10 cellular contexts compared by ENCODE assay signal in the genomic region with DNA sequence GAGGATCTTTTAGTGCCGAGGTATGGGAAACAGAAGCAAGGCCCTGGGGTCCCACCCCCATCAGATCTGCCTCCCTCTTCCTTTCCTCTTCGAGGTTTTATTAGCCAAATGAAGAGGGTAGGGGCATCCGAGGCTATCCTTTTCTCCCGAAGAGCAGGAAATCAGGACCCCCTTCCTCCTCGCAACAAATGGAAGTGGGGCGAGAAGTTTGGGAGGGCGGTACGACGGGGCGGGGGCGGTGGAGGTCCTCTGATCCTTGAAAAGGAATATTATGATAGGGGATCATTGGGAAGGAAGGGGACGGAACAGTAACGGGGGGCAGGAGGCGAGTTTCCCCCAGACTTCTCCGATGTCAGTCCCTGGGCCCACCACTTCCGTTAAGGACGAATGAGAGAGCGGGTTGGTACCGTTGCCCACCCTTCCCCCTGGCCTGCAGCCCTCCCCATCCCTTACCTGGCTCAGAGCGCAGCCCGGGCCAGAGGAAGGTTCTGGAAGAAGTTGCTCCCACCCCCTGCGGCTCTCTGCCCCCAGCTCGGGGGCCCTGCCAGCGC. TPM values are rescaled to one million over a fixed set of nuclear protein-coding genes. Genes with fewer than 3 reads are reported as not detected.
A peak's percentile ranks its signal among the peaks of the same experiment; 100 is the strongest.
DNase-seq lines count a peak whose midpoint lies in the region; ATAC-seq and TF ChIP-seq lines count a peak whose summit lies in the region.
"Had no signal": no experiment of that assay in that cellular context is flagged by ENCODE, and none has a peak within 500 bp of the region (broad histone marks: within the 10 kb centered on the region; RNA-seq: fewer than 3 reads in every experiment).

No MANE protein-coding gene starts in this region.

- TF ChIP-seq POLR2A in esophagus muscularis mucosa (IDR thresholded peaks at IDR 0.05; ENCODE audit: low read depth), result no peak

- no peak for TF ChIP-seq CTCF in GM06990 (IDR thresholded peaks at IDR 0.05; ENCODE audit: insufficient read depth, low read length, poor library complexity, severe bottlenecking)
- no peak for TF ChIP-seq CTCF in OCI-LY7 (conservative IDR thresholded peaks at IDR 0.05; ENCODE audit: low read length)
- no peak for TF ChIP-seq CTCF in esophagus muscularis mucosa (IDR thresholded peaks at IDR 0.05)
- no peak for TF ChIP-seq CTCF in psoas muscle (IDR thresholded peaks at IDR 0.05)

- CTCF ChIA-PET in OCI-LY7 (lab: Charles Lee; ENCODE audit: unreplicated experiment), result interaction anchor here (0.6 kb wide), 1 partner anchor 430 kb away, joined by 3 read pairs; no protein-coding TSS in a partner anchor

- H4K20me1 ChIP-seq in OCI-LY7 (ENCODE audit: insufficient read depth, low read length), result no peaks in the 10 kb centered on the region

- DNase-seq in GM06990 (ENCODE audit: extremely low read depth, insufficient read length), result no peak
- DNase-seq in OCI-LY7 (ENCODE audit: low spot score), result no peak
- DNase-seq in esophagus muscularis mucosa (ENCODE audit: extremely low spot score), result no peak
- DNase-seq in psoas muscle, result no peak
- no peak for DNase-seq in central memory CD4-positive, alpha-beta T cell
- no peak for DNase-seq in stimulated activated CD4-positive, alpha-beta T cell treated with anti-CD3 and anti-CD28 coated beads, Interleukin-2, amount 100 ng/mL, for 48 hours

- H3K4me1 ChIP-seq in OCI-LY7 (ENCODE audit: insufficient read depth, low read length, poor library complexity, severe bottlenecking) (peaks cover 52% of the 10 kb centered on the region), esophagus muscularis mucosa (peaks cover 29 to 51% (median 45%) of the 10 kb centered on the region in 4 donors), psoas muscle (peaks cover 11% of the 10 kb centered on the region)

- H3K36me3 ChIP-seq in GM06990 (ENCODE audit: control insufficient read depth, insufficient read depth, low read length) (no peaks in the 10 kb centered on the region), OCI-LY7 (ENCODE audit: insufficient read depth, low read length) (no peaks in the 10 kb centered on the region), esophagus muscularis mucosa (no peaks in the 10 kb centered on the region), psoas muscle (ENCODE audit: insufficient read depth in 1 of 2, low read depth in 1 of 2) (peaks cover 0 to 13% of the 10 kb centered on the region in 2 donors)

- H3K27ac ChIP-seq in OCI-LY7 (ENCODE audit: low read depth, low read length, poor library complexity, severe bottlenecking) (no peak overlapping the region), esophagus muscularis mucosa (replicated peaks in 1 of 4) (no peak overlapping the region), psoas muscle (no peak overlapping the region)

- ATAC-seq in psoas muscle (peak in 1 of 4 donors; percentile 31), GM18907 (IDR thresholded peaks at IDR 0.05; ENCODE audit: unreplicated experiment) (no peak), esophagus mucosa (no peak)

- H3K4me2 ChIP-seq in OCI-LY7 (ENCODE audit: low read length), result peak overlapping the region; percentile 75

- H3K4me3 ChIP-seq in GM06990 (replicated peaks; ENCODE audit: low read depth, low read length), result peak overlapping the region; percentile 20; the same call in 1 of the 2 replicates
- peak overlapping the region; percentile 59 for H3K4me3 ChIP-seq in OCI-LY7 (ENCODE audit: low read depth, low read length, poor library complexity, severe bottlenecking)
- peak overlapping the region; percentile 52 to 67 (median 58) for H3K4me3 ChIP-seq in esophagus muscularis mucosa
- H3K4me3 ChIP-seq in psoas muscle, result peak overlapping the region; percentile 67
- H3K4me3 ChIP-seq: mucosa of descending colon had no signal

- H3K9me2 ChIP-seq in OCI-LY7 (ENCODE audit: insufficient read depth, low read length), result no peaks in the 10 kb centered on the region

- intact Hi-C loops in OCI-LY7 (cut with micrococcal nuclease; ENCODE audit: unreplicated experiment) (no loop called here), esophagus muscularis mucosa (cut with DNase I) (no loop called here), psoas muscle (cut with DNase I) (no loop called here)

- POLR2A ChIA-PET in OCI-LY7 (lab: Charles Lee), result interaction anchor here (0.6 to 0.9 kb wide), 3 partner anchors 12 to 94 kb away, joined by 3 read pairs; no protein-coding TSS in a partner anchor

- H3K27me3 ChIP-seq in GM06990 (replicated peaks; ENCODE audit: control insufficient read depth, insufficient read depth, low read length), result no peaks in the 10 kb centered on the region; the same call in 1 of the 2 replicates
- peaks cover 0 to 54% (median 45%) of the 10 kb centered on the region in 4 donors for H3K27me3 ChIP-seq in esophagus muscularis mucosa
- peaks cover 0 to 48% (median 24%) of the 10 kb centered on the region in 3 donors for H3K27me3 ChIP-seq in psoas muscle (ENCODE audit: insufficient read depth in 3 of 3, low read length in 2 of 3)

- H3K79me2 ChIP-seq in OCI-LY7 (ENCODE audit: insufficient read depth, low read depth, low read length), result no peaks in the 10 kb centered on the region

- WGBS in esophagus muscularis mucosa, result 5% methylated on average over 19 of the region's 24 CpGs
- WGBS in psoas muscle, 3 donors, result 6 to 11% (median 7%) methylated on average over 23 to 24 of the region's 24 CpGs

- H2AFZ ChIP-seq in OCI-LY7 (ENCODE audit: low read length), result no peak overlapping the region

- no TSS peak for BruUV-seq in OCI-LY7 (replicated peaks; lab: Mats Ljungman, UMichigan)

- no peaks in the 10 kb centered on the region for H3K9me3 ChIP-seq in OCI-LY7 (ENCODE audit: low read length)
- H3K9me3 ChIP-seq in esophagus muscularis mucosa, result no peaks in the 10 kb centered on the region
- no peaks in the 10 kb centered on the region for H3K9me3 ChIP-seq in psoas muscle
- H3K9me3 ChIP-seq: mucosa of descending colon had no signal

- no peak for TF ChIP-seq EP300 in esophagus muscularis mucosa (IDR thresholded peaks at IDR 0.05)

RNA-seq across cellular contexts. Expression of a gene that starts 0.3 kb away (rescaled TPM):
- total RNA-seq in OCI-LY7 (2014; rRNA removed; shearing (Covaris generic)), result not detected in 2 replicates
- total RNA-seq in OCI-LY7 (2022) (not detected in 2 replicates), esophagus muscularis mucosa (under 1 TPM in 1 of 4 donors, not detected in 3; 0.32 TPM), psoas muscle (under 1 TPM in 2 of 4 donors, not detected in 2; 0.11 to 0.15 TPM), esophagus mucosa (not detected)
- under 1 TPM; 0.07 to 0.11 (median 0.09) TPM for polyA plus RNA-seq in psoas muscle
- total RNA-seq: M059J had no signal

RNA-seq across cellular contexts. Expression of a gene that starts 37.1 kb away (rescaled TPM):
- total RNA-seq in OCI-LY7 (2014; rRNA removed; shearing (Covaris generic)), result 118 and 122 TPM in 2 replicates
- total RNA-seq in OCI-LY7 (2022) (173 and 175 TPM in 2 replicates), esophagus muscularis mucosa (10 to 100 TPM; 65.2 to 94.4 (median 77.1) TPM), psoas muscle (10 to 100 TPM; 56.0 to 61.0 (median 58.3) TPM), esophagus mucosa (91.1 TPM)
- 10 to 100 TPM; 26.3 to 51.6 (median 43.7) TPM for polyA plus RNA-seq in psoas muscle
